In genomic region chr2:8679827-8680731, GRCh38 we compare ENCODE assay signal across 8 cellular contexts. TPM values are rescaled to one million over a fixed set of nuclear protein-coding genes. Genes with fewer than 3 reads are reported as not detected.
DNase-seq lines count a peak whose midpoint lies in the region; ATAC-seq and TF ChIP-seq lines count a peak whose summit lies in the region.

No MANE protein-coding gene starts in this region.

- peaks cover 12% of the 10 kb centered on the region for H3K27me3 ChIP-seq in CD8-positive, alpha-beta memory T cell (ENCODE audit: insufficient read depth, low read length, poor library complexity, severe bottlenecking)
- H3K27me3 ChIP-seq in KMS-11 (ENCODE audit: insufficient read depth, low read depth), result no peaks in the 10 kb centered on the region
- no peaks in the 10 kb centered on the region for H3K27me3 ChIP-seq in fibroblast of lung (ENCODE audit: control insufficient read depth, insufficient read depth, low read length)
- no peaks in the 10 kb centered on the region for H3K27me3 ChIP-seq in neuron (ENCODE audit: insufficient read depth, low read length)

- H3K4me1 ChIP-seq in CD8-positive, alpha-beta memory T cell (ENCODE audit: insufficient read depth, low read length), result peaks cover 36% of the 10 kb centered on the region
- H3K4me1 ChIP-seq in KMS-11 (ENCODE audit: low read depth, poor library complexity, severe bottlenecking), result peaks cover 39% of the 10 kb centered on the region
- H3K4me1 ChIP-seq in fibroblast of lung (ENCODE audit: control insufficient read depth, extremely low read depth, insufficient read depth, low read length), result peaks cover 21% of the 10 kb centered on the region
- peaks cover 42% of the 10 kb centered on the region for H3K4me1 ChIP-seq in neuron (ENCODE audit: insufficient read depth, low read length)

- peak overlapping the region; percentile 88 to 100 (median 98) for H3K4me3 Mint-ChIP-seq in CD8-positive, alpha-beta memory T cell
- H3K4me3 Mint-ChIP-seq in T-helper 17 cell, result peak overlapping the region; percentile 100

- peaks cover 17% of the 10 kb centered on the region; the same call in 1 of the 2 replicates for H3K79me2 ChIP-seq in KMS-11 (ENCODE audit: insufficient read depth, low read depth)
- peaks cover 19% of the 10 kb centered on the region for H3K79me2 ChIP-seq in fibroblast of lung (ENCODE audit: control insufficient read depth, insufficient read depth, low read length)

- ATAC-seq in T-helper 17 cell (no peak), HG02678 (IDR thresholded peaks at IDR 0.05; ENCODE audit: unreplicated experiment) (no peak), GM19035 (IDR thresholded peaks at IDR 0.05; ENCODE audit: unreplicated experiment) (no peak)

- H4K20me1 ChIP-seq in KMS-11 (ENCODE audit: insufficient read depth), result no peaks in the 10 kb centered on the region
- no peaks in the 10 kb centered on the region for H4K20me1 ChIP-seq in fibroblast of lung (ENCODE audit: control insufficient read depth, extremely low read depth, insufficient read depth, low read length)

- H3K27me3 Mint-ChIP-seq in CD8-positive, alpha-beta memory T cell, result peaks cover 16 to 20% of the 10 kb centered on the region in 2 donors
- peaks cover 26% of the 10 kb centered on the region for H3K27me3 Mint-ChIP-seq in T-helper 17 cell

- TF ChIP-seq CTCF in KMS-11 (conservative IDR thresholded peaks at IDR 0.05; ENCODE audit: low read depth, low read length) (no peak), fibroblast of lung (conservative IDR thresholded peaks at IDR 0.05 in 1 of 2, IDR thresholded peaks at IDR 0.05 in 1 of 2; ENCODE audit: low read depth in 1 of 2, low read length in 2 of 2) (no peak)

- no peak overlapping the region for H2AFZ ChIP-seq in KMS-11 (ENCODE audit: low read depth)
- H2AFZ ChIP-seq in fibroblast of lung (ENCODE audit: low read length), result peak overlapping the region; percentile 45
- H2AFZ ChIP-seq in neuron (ENCODE audit: low read depth, low read length), result peak overlapping the region; percentile 37

- POLR2A ChIA-PET in CD8-positive, alpha-beta memory T cell (lab: Charles Lee), result interaction anchor here (0.6 to 3.3 kb wide), 14 partner anchors 24 to 1253 kb away, joined by 3 to 83 read pairs (median 4); no protein-coding TSS in a partner anchor

- H3K36me3 ChIP-seq in CD8-positive, alpha-beta memory T cell (ENCODE audit: insufficient read depth, low read length), result no peaks in the 10 kb centered on the region
- H3K36me3 ChIP-seq in KMS-11 (ENCODE audit: insufficient read depth), result no peaks in the 10 kb centered on the region
- no peaks in the 10 kb centered on the region for H3K36me3 ChIP-seq in fibroblast of lung (ENCODE audit: control insufficient read depth, insufficient read depth, low read length)
- H3K36me3 ChIP-seq in neuron (ENCODE audit: insufficient read depth, low read length), result no peaks in the 10 kb centered on the region

- H3K9ac ChIP-seq in KMS-11 (no peak overlapping the region), fibroblast of lung (ENCODE audit: insufficient read depth, low read length) (peak overlapping the region; percentile 79)

- H3K9me3 Mint-ChIP-seq in CD8-positive, alpha-beta memory T cell, result peaks cover 0 to 5% (median 3%) of the 10 kb centered on the region in 5 donors

- H3K4me2 ChIP-seq in KMS-11 (peak overlapping the region; percentile 68), fibroblast of lung (ENCODE audit: extremely low read depth, insufficient read depth, low read length) (peak overlapping the region; percentile 97)

- peak overlapping the region; percentile 82 for H3K27ac ChIP-seq in CD8-positive, alpha-beta memory T cell (ENCODE audit: low read depth, low read length)
- H3K27ac ChIP-seq in KMS-11 (peak overlapping the region; percentile 32), fibroblast of lung (ENCODE audit: insufficient read depth, low read length) (peak overlapping the region; percentile 96)

- peak overlapping the region; percentile 92 to 97 (median 96) for H3K27ac Mint-ChIP-seq in CD8-positive, alpha-beta memory T cell
- peak overlapping the region; percentile 99 for H3K27ac Mint-ChIP-seq in T-helper 17 cell

- CTCF ChIA-PET in CD8-positive, alpha-beta memory T cell (lab: Charles Lee), result interaction anchor here (0.8 to 4.9 kb wide), 10 partner anchors 9 to 1583 kb away, joined by 3 to 31 read pairs (median 3); no protein-coding TSS in a partner anchor

- no peaks in the 10 kb centered on the region for H3K9me3 ChIP-seq in CD8-positive, alpha-beta memory T cell (ENCODE audit: low read length)
- no peaks in the 10 kb centered on the region for H3K9me3 ChIP-seq in T-helper 17 cell (ENCODE audit: control insufficient read depth, low read length, poor library complexity, severe bottlenecking)
- no peaks in the 10 kb centered on the region for H3K9me3 ChIP-seq in fibroblast of lung (ENCODE audit: control insufficient read depth, insufficient read depth, low read depth, low read length)
- peaks cover 4% of the 10 kb centered on the region for H3K9me3 ChIP-seq in neuron (ENCODE audit: low read length)

- peaks cover 0 to 25% (median 10%) of the 10 kb centered on the region in 3 donors for H3K36me3 Mint-ChIP-seq in CD8-positive, alpha-beta memory T cell
- peaks cover 6% of the 10 kb centered on the region for H3K36me3 Mint-ChIP-seq in T-helper 17 cell (ENCODE audit: low read depth)

- peak in 1 of 5 donors; percentile 18 for DNase-seq in CD8-positive, alpha-beta memory T cell
- no peak for DNase-seq in T-helper 17 cell
- DNase-seq in fibroblast of lung (ENCODE audit: low read depth in 2 of 2), result peak; percentile 68 to 70
- DNase-seq in stimulated activated CD4-positive, alpha-beta T cell treated with anti-CD3 and anti-CD28 coated beads, Interleukin-12 subunit alpha, Interleukin-12 subunit beta, amount 100 ng/mL, for 4 hours, result no peak

- H3K4me1 Mint-ChIP-seq in CD8-positive, alpha-beta memory T cell, result peaks cover 42 to 48% (median 45%) of the 10 kb centered on the region in 3 donors
- H3K4me1 Mint-ChIP-seq in T-helper 17 cell, result peaks cover 52% of the 10 kb centered on the region

- peak overlapping the region; percentile 20 for H3K4me3 ChIP-seq in CD8-positive, alpha-beta memory T cell (ENCODE audit: low read length)
- no peak overlapping the region for H3K4me3 ChIP-seq in KMS-11 (IDR thresholded peaks at IDR 0.05; ENCODE audit: insufficient read depth, low read depth, low read length)
- H3K4me3 ChIP-seq in fibroblast of lung (replicated peaks in 1 of 4; ENCODE audit: control extremely low read depth in 1 of 4, insufficient read depth in 1 of 4, low read depth in 3 of 4, low read length in 4 of 4), result peak overlapping the region; percentile 44 to 68 (median 55)
- peak overlapping the region; percentile 73 for H3K4me3 ChIP-seq in neuron (ENCODE audit: low read length)

RNA-seq across cellular contexts. Expression of gene ID2, which starts 1.8 kb away (rescaled TPM):
- 100 to 1,000 TPM; 162 to 165 TPM for total RNA-seq in CD8-positive, alpha-beta memory T cell
- 378 TPM for polyA plus RNA-seq in CD8-positive, alpha-beta memory T cell
- total RNA-seq in T-helper 17 cell (100 to 1,000 TPM; 103 to 113 TPM), fibroblast of lung (66.6 and 150 TPM in 2 replicates)
- polyA plus RNA-seq in fibroblast of lung, result 23.1 and 92.5 TPM in 2 replicates
- polyA plus RNA-seq in fibroblast of lung (2012), result 19.0 and 59.9 TPM in 2 replicates
- 20.2 and 61.7 TPM in 2 replicates for polyA minus RNA-seq in fibroblast of lung (ENCODE audit: low replicate concordance)

Comparison
In these comparisons a context has a peak if more than half of its experiments do, and no peak if none do; other contexts are left out.
1. DNase-seq: peak in fibroblast of lung (2 of 2); none in T-helper 17 cell (0 of 3) and stimulated activated CD4-positive, alpha-beta T cell treated with anti-CD3 and anti-CD28 coated beads, Interleukin-12 subunit alpha, Interleukin-12 subunit beta, amount 100 ng/mL, for 4 hours (single experiment).
2. H3K27ac ChIP-seq: peak in every context shown above with its lines; median percentile 96 in fibroblast of lung; 82 in CD8-positive, alpha-beta memory T cell; 32 in KMS-11.